10 cellular contexts compared by ENCODE assay signal in genomic region chr14:67541448-67542387, GRCh38. TPM values are rescaled to one million over a fixed set of nuclear protein-coding genes. Genes with fewer than 3 reads are reported as not detected.
DNase-seq lines count a peak whose midpoint lies in the region; ATAC-seq lines count a peak whose summit lies in the region.
"Had no signal": no experiment of that assay in that cellular context is flagged by ENCODE, and none has a peak within 500 bp of the region (broad histone marks: within the 10 kb centered on the region; RNA-seq: fewer than 3 reads in every experiment).

No MANE protein-coding gene starts in this region.

- H3K9me3 Mint-ChIP-seq in activated naive CD4-positive, alpha-beta T cell treated with anti-CD3 and anti-CD28 coated beads, Interleukin-2, amount 50 U/mL, for 72 hours, result peaks cover 0 to 3% of the 10 kb centered on the region in 2 donors

- H3K4me2 ChIP-seq in mesendoderm (ENCODE audit: low read length), result peak overlapping the region; percentile 45

- no peak overlapping the region for H3K4ac ChIP-seq in mesendoderm (ENCODE audit: low read depth, low read length)

- H3K79me2 ChIP-seq in mesendoderm (ENCODE audit: control insufficient read depth, insufficient read depth, low read length), result no peaks in the 10 kb centered on the region

- no peak overlapping the region for H2AK5ac ChIP-seq in mesendoderm (ENCODE audit: low read length)

- peaks cover 8 to 13% of the 10 kb centered on the region in 2 donors for H3K36me3 Mint-ChIP-seq in activated naive CD4-positive, alpha-beta T cell treated with anti-CD3 and anti-CD28 coated beads, Interleukin-2, amount 50 U/mL, for 72 hours

- H3K18ac ChIP-seq in mesendoderm (ENCODE audit: low read length), result peak overlapping the region; percentile 73

- H4K5ac ChIP-seq in mesendoderm (ENCODE audit: low read length), result no peak overlapping the region

- peak overlapping the region; percentile 73 to 74 for H3K27ac Mint-ChIP-seq in activated naive CD4-positive, alpha-beta T cell treated with anti-CD3 and anti-CD28 coated beads, Interleukin-2, amount 50 U/mL, for 72 hours

- H3K4me1 ChIP-seq in mesendoderm (ENCODE audit: control insufficient read depth, low read depth, low read length), result peaks cover 5% of the 10 kb centered on the region

- no peak overlapping the region for H3K23ac ChIP-seq in mesendoderm (ENCODE audit: low read length)

- no CpG with 5 or more reads among the region's 24 CpGs for WGBS in mesendoderm (ENCODE audit: extremely low coverage, insufficient coverage, low lambda C conversion rate)

- H3K4me3 ChIP-seq in mesendoderm (ENCODE audit: low read length), result no peak overlapping the region

- H3K36me3 ChIP-seq in mesendoderm (ENCODE audit: control insufficient read depth, insufficient read depth, low read length), result no peaks in the 10 kb centered on the region

- peak overlapping the region; percentile 65 for H3K9ac ChIP-seq in mesendoderm (ENCODE audit: low read length)

- H3K79me1 ChIP-seq in mesendoderm (ENCODE audit: low read length), result no peaks in the 10 kb centered on the region

- ATAC-seq in activated naive CD4-positive, alpha-beta T cell treated with anti-CD3 and anti-CD28 coated beads, Interleukin-2, amount 50 U/mL, for 72 hours, result peak; percentile 44 to 87
- ATAC-seq in HG03442 (IDR thresholded peaks at IDR 0.05; ENCODE audit: unreplicated experiment), result no peak

- H2BK15ac ChIP-seq in mesendoderm (replicated peaks; ENCODE audit: low read depth), result no peak overlapping the region

- no peak overlapping the region for H2BK5ac ChIP-seq in mesendoderm (ENCODE audit: low read length)

- peak overlapping the region; percentile 20 for H3K27ac ChIP-seq in mesendoderm (ENCODE audit: low read depth, low read length)
- H3K27ac ChIP-seq: VCaP had no signal

- H2BK120ac ChIP-seq in mesendoderm (ENCODE audit: low read depth, low read length), result no peak overlapping the region

- H3K56ac ChIP-seq in mesendoderm (ENCODE audit: low read length), result peak overlapping the region; percentile 83

- no peak overlapping the region for H4K8ac ChIP-seq in mesendoderm (ENCODE audit: low read depth, low read length)

- DNase-seq in stimulated activated CD4-positive, alpha-beta T cell treated with anti-CD3 and anti-CD28 coated beads, Interleukin-4, amount 100 ng/mL, for 24 hours, result peak; percentile 15
- no peak for DNase-seq in stimulated activated CD4-positive, alpha-beta T cell treated with anti-CD3 and anti-CD28 coated beads, Interleukin-12 subunit alpha, Interleukin-12 subunit beta, amount 100 ng/mL, for 4 hours
- DNase-seq in activated naive CD4-positive, alpha-beta T cell treated with anti-CD3 and anti-CD28 coated beads, Interleukin-2, amount 50 U/mL, for 72 hours (ENCODE audit: low spot score in 2 of 2), result no peak
- DNase-seq in mesendoderm (peak; percentile 83), GM19238 (ENCODE audit: insufficient read length, low spot score) (no peak), NCI-H526 treated with DMSO at 0.1 percent for 48 hours (lab: John Stamatoyannopoulos, UW) (no peak)
- DNase-seq in activated effector memory CD4-positive, alpha-beta T cell treated with Interleukin-2 at 50 U/mL for 16 hours, result no peak
- DNase-seq: NCI-H510A treated with DMSO at 0.1 percent for 48 hours had no signal

- no peaks in the 10 kb centered on the region for H3K27me3 ChIP-seq in mesendoderm (ENCODE audit: insufficient read depth, low read length, poor library complexity)

RNA-seq across cellular contexts. Expression of gene PLEKHH1, which starts 8.6 kb away (rescaled TPM):
- total RNA-seq in activated naive CD4-positive, alpha-beta T cell treated with anti-CD3 and anti-CD28 coated beads, Interleukin-2, amount 50 U/mL, for 72 hours, result 1 to 10 TPM; 1.1 to 9.1 TPM
- 9.7 TPM for polyA plus RNA-seq in mesendoderm (2013, experiment 1 of 2)
- 10.1 TPM for polyA plus RNA-seq in mesendoderm (2013, experiment 2 of 2)

RNA-seq across cellular contexts. Expression of gene TMEM229B, which starts 53.2 kb away (rescaled TPM):
- 1 to 10 TPM in 1 of 2 donors, under 1 TPM in 1; 0.93 to 1.0 TPM for total RNA-seq in activated naive CD4-positive, alpha-beta T cell treated with anti-CD3 and anti-CD28 coated beads, Interleukin-2, amount 50 U/mL, for 72 hours
- polyA plus RNA-seq in mesendoderm (2013, experiment 1 of 2), result 0.97 TPM
- 1.0 TPM for polyA plus RNA-seq in mesendoderm (2013, experiment 2 of 2)

RNA-seq across cellular contexts. Expression of gene PIGH, which starts 58.4 kb away (rescaled TPM):
- 10 to 100 TPM; 15.6 to 27.6 TPM for total RNA-seq in activated naive CD4-positive, alpha-beta T cell treated with anti-CD3 and anti-CD28 coated beads, Interleukin-2, amount 50 U/mL, for 72 hours
- polyA plus RNA-seq in mesendoderm (2013, experiment 1 of 2), result 6.4 TPM
- 7.1 TPM for polyA plus RNA-seq in mesendoderm (2013, experiment 2 of 2)

Comparison
In these comparisons a context has a peak if more than half of its experiments do, and no peak if none do; other contexts are left out.
1. DNase-seq: peak in stimulated activated CD4-positive, alpha-beta T cell treated with anti-CD3 and anti-CD28 coated beads, Interleukin-4, amount 100 ng/mL, for 24 hours (single experiment) and mesendoderm (single experiment); none in stimulated activated CD4-positive, alpha-beta T cell treated with anti-CD3 and anti-CD28 coated beads, Interleukin-12 subunit alpha, Interleukin-12 subunit beta, amount 100 ng/mL, for 4 hours (single experiment), activated naive CD4-positive, alpha-beta T cell treated with anti-CD3 and anti-CD28 coated beads, Interleukin-2, amount 50 U/mL, for 72 hours (0 of 2), activated effector memory CD4-positive, alpha-beta T cell treated with Interleukin-2 at 50 U/mL for 16 hours (single experiment), GM19238 (single experiment) and NCI-H526 treated with DMSO at 0.1 percent for 48 hours (single experiment).